In genomic region chr3:14258906-14259904, GRCh38 we compare ENCODE assay signal across 30 cellular contexts.
"Had no signal": no experiment of that assay in that cellular context is flagged by ENCODE, and none has a peak within 500 bp of the region (broad histone marks: within the 10 kb centered on the region; RNA-seq: fewer than 3 reads in every experiment).

No MANE protein-coding gene starts in this region.

- H3K4me2 ChIP-seq: KMS-11 had no signal

- H3K9me3 Mint-ChIP-seq: activated B cell treated with CpG ODN at 0.5 μM for 24 hours; activated CD4-positive, alpha-beta T cell treated with anti-CD3 and anti-CD28 coated beads, Interleukin-2, amount 10 ng/mL, durations not matched to agents 24 days and 14 days; activated naive CD4-positive, alpha-beta T cell treated with anti-CD3 and anti-CD28 coated beads, Interleukin-2, amount 50 U/mL, for 72 hours; activated naive CD8-positive, alpha-beta T cell treated with anti-CD3 and anti-CD28 coated beads, Interleukin-2, amount 50 U/mL, for 24 hours; activated T-cell treated with anti-CD3 and anti-CD28 coated beads, Interleukin-2, amount 50 U/mL, for 4 hours; T-cell had no signal

- H3K36me3 Mint-ChIP-seq: activated naive CD4-positive, alpha-beta T cell treated with anti-CD3 and anti-CD28 coated beads, Interleukin-2, amount 50 U/mL, for 72 hours; T-cell had no signal

- H3K27ac ChIP-seq: ascending aorta, brain microvascular endothelial cell, KMS-11, SK-N-MC had no signal

- H3K27me3 ChIP-seq: ascending aorta, MG63 had no signal

- H3K4me3 ChIP-seq: ascending aorta, MG63, SK-N-MC had no signal

- H3K9me3 ChIP-seq: ascending aorta, MG63 had no signal

- H3K4me1 ChIP-seq: ascending aorta had no signal

- FAIRE-seq: RCC 7860, TTC549 had no signal

- ATAC-seq: activated naive CD4-positive, alpha-beta T cell treated with anti-CD3 and anti-CD28 coated beads, Interleukin-2, amount 50 U/mL, for 72 hours; activated naive CD8-positive, alpha-beta T cell treated with anti-CD3 and anti-CD28 coated beads, Interleukin-2, amount 50 U/mL, for 24 hours; activated T-cell treated with anti-CD3 and anti-CD28 coated beads, Interleukin-2, amount 50 U/mL, for 4 hours; T-cell had no signal

- DNase-seq: activated B cell treated with CpG ODN at 0.5 μM for 24 hours; activated CD4-positive, alpha-beta T cell treated with anti-CD3 and anti-CD28 coated beads for 1 hour; activated CD4-positive, alpha-beta T cell treated with anti-CD3 and anti-CD28 coated beads, Interleukin-2, amount 10 ng/mL, durations not matched to agents 24 days and 14 days; activated CD4-positive, alpha-beta T cell treated with anti-CD3 and anti-CD28 coated beads, Interleukin-2, amount 50 U/mL, for 48 hours; activated CD8-positive, alpha-beta memory T cell treated with anti-CD3 and anti-CD28 coated beads for 24 hours; activated effector memory CD4-positive, alpha-beta T cell treated with anti-CD3 and anti-CD28 coated beads, Interleukin-2, amount 50 U/mL, for 16 hours; activated naive CD4-positive, alpha-beta T cell treated with Interleukin-2 at 50 U/mL for 16 hours; activated naive CD8-positive, alpha-beta T cell treated with anti-CD3 and anti-CD28 coated beads, Interleukin-2, amount 50 U/mL, for 24 hours; activated T-cell treated with anti-CD3 and anti-CD28 coated beads, Interleukin-2, amount 50 U/mL, for 4 hours; amniotic stem cell; brain microvascular endothelial cell; MG63; MV-4-11; NCI-H1092 treated with DMSO at 0.1 percent for 48 hours; NCI-H1417 treated with DMSO at 0.1 percent for 48 hours; NCI-H1694; NCI-H2029 treated with DMSO at 0.1 percent for 48 hours; NCI-H510A treated with DMSO at 0.1 percent for 48 hours; NCI-H69; NK-92 treated with Interleukin-12 subunit alpha and Interleukin-12 subunit beta, amount 100 ng/mL, for 24 hours; SIG-M5; T-cell; T-helper 2 cell; T1000 had no signal

- H3K4me3 Mint-ChIP-seq: activated B cell treated with CpG ODN at 0.5 μM for 24 hours; activated CD4-positive, alpha-beta T cell treated with anti-CD3 and anti-CD28 coated beads, Interleukin-2, amount 10 ng/mL, durations not matched to agents 24 days and 14 days; activated naive CD8-positive, alpha-beta T cell treated with anti-CD3 and anti-CD28 coated beads, Interleukin-2, amount 50 U/mL, for 24 hours; activated T-cell treated with anti-CD3 and anti-CD28 coated beads, Interleukin-2, amount 50 U/mL, for 4 hours; T-cell had no signal

- H3K4me1 Mint-ChIP-seq: activated B cell treated with CpG ODN at 0.5 μM for 24 hours; activated CD4-positive, alpha-beta T cell treated with anti-CD3 and anti-CD28 coated beads, Interleukin-2, amount 10 ng/mL, durations not matched to agents 24 days and 14 days; activated naive CD8-positive, alpha-beta T cell treated with anti-CD3 and anti-CD28 coated beads, Interleukin-2, amount 50 U/mL, for 24 hours; T-cell had no signal

- H3K9ac ChIP-seq: KMS-11 had no signal

- H3K36me3 ChIP-seq: ascending aorta, brain microvascular endothelial cell, MG63 had no signal

- H3K27ac Mint-ChIP-seq: activated B cell treated with CpG ODN at 0.5 μM for 24 hours; activated CD4-positive, alpha-beta T cell treated with anti-CD3 and anti-CD28 coated beads, Interleukin-2, amount 10 ng/mL, durations not matched to agents 24 days and 14 days; activated naive CD4-positive, alpha-beta T cell treated with anti-CD3 and anti-CD28 coated beads, Interleukin-2, amount 50 U/mL, for 72 hours; activated naive CD8-positive, alpha-beta T cell treated with anti-CD3 and anti-CD28 coated beads, Interleukin-2, amount 50 U/mL, for 24 hours; T-cell had no signal
